2 cellular contexts compared by ENCODE assay signal in the genomic region with DNA sequence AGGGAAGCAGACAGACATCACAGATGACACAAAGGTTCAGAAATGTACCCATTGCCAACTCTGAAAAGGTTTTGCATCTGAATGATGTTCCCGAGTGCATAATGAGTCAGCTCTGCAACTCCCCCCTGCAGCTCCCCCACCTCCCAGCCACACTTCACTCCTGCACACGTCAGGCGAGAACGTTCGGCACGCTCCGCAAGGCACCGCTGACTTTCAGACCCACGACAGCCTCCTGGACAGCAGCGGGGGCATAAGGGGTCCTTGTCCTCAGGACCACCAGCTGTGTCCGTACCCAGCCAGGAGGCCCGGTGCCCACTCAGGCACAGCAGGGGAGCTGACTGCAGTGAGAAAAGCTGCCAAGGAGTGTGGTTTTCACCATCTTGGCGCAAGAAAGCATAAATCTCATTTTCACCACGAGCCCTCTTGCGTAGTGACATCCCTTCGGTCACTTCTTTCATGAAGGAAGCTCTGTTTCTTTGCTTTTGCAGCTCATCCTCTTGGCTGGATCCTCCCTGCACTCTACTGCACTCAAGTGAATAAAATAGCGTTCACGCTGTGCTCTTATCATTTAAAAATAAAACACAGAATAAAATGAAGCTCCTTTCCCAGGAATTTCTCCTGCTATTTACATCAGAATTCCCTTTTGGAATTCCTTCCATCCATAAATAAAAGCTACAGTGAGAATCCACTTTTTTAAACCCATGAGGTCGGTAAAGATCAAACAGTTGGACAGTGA.
A peak's percentile ranks its signal among the peaks of the same experiment; 100 is the strongest.
TF ChIP-seq lines count a peak whose summit lies in the region.

No MANE protein-coding gene starts in this region.

TF ChIP-seq in A549, 52 proteins besides CTCF, POLR2A, EP300 and RAD21:
- TF ChIP-seq, protein P1, sequence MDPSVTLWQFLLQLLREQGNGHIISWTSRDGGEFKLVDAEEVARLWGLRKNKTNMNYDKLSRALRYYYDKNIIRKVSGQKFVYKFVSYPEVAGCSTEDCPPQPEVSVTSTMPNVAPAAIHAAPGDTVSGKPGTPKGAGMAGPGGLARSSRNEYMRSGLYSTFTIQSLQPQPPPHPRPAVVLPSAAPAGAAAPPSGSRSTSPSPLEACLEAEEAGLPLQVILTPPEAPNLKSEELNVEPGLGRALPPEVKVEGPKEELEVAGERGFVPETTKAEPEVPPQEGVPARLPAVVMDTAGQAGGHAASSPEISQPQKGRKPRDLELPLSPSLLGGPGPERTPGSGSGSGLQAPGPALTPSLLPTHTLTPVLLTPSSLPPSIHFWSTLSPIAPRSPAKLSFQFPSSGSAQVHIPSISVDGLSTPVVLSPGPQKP (IDR thresholded peaks at IDR 0.05; ENCODE audit: low read depth, low read length): no peak
- TF ChIP-seq, protein P2, sequence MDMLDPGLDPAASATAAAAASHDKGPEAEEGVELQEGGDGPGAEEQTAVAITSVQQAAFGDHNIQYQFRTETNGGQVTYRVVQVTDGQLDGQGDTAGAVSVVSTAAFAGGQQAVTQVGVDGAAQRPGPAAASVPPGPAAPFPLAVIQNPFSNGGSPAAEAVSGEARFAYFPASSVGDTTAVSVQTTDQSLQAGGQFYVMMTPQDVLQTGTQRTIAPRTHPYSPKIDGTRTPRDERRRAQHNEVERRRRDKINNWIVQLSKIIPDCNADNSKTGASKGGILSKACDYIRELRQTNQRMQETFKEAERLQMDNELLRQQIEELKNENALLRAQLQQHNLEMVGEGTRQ (IDR thresholded peaks at IDR 0.05): no peak
- no peak for TF ChIP-seq ZFP36 (IDR thresholded peaks at IDR 0.05; ENCODE audit: borderline replicate concordance, partially characterized antibody)
- no peak for TF ChIP-seq HDAC2 (IDR thresholded peaks at IDR 0.05)

TF ChIP-seq in IMR-90, 13 proteins besides CTCF, POLR2A, EP300 and RAD21:
- TF ChIP-seq MXI1 (IDR thresholded peaks at IDR 0.05; ENCODE audit: borderline replicate concordance, low read depth, low read length) (no peak), BHLHE40 (IDR thresholded peaks at IDR 0.05; ENCODE audit: low read depth, low read length) (peak; percentile 38; the same call in 1 of the 2 replicates), FOS (IDR thresholded peaks at IDR 0.05; ENCODE audit: low read depth, low read length) (peak; percentile 33; the same call in 1 of the 2 replicates)
